Comparison of ENCODE assay signal across 10 cellular contexts in genomic region chr10:129978322-129978721, GRCh38. TPM values are rescaled to one million over a fixed set of nuclear protein-coding genes. Genes with fewer than 3 reads are reported as not detected.
"Had no signal": no experiment of that assay in that cellular context is flagged by ENCODE, and none has a peak within 500 bp of the region (broad histone marks: within the 10 kb centered on the region; RNA-seq: fewer than 3 reads in every experiment).

No MANE protein-coding gene starts in this region.

- H3K9me3 ChIP-seq: HAP-1 had no signal

- H3K4me3 ChIP-seq: GM23248, HAP-1 had no signal

- DNase-seq: GM23248, GOT3, H7, HFFc6, KBM-7 had no signal

- H3K36me3 ChIP-seq: HAP-1 had no signal

- H2AFZ ChIP-seq: GM23248 had no signal

- H3K27ac ChIP-seq: GM23248, HL-60 had no signal

- ATAC-seq: HCT116, HepG2 had no signal

- H3K4me1 ChIP-seq: HAP-1 had no signal

RNA-seq across cellular contexts. Expression of gene EBF3, which starts 14.2 kb away (rescaled TPM):
- total RNA-seq: HepG2, HT1080 had no signal
